ENCODE assay signal across 30 cellular contexts in genomic region chr17:9095390-9095789, GRCh38.
"Had no signal": no experiment of that assay in that cellular context is flagged by ENCODE, and none has a peak within 500 bp of the region (broad histone marks: within the 10 kb centered on the region; RNA-seq: fewer than 3 reads in every experiment).

No MANE protein-coding gene starts in this region.

- DNase-seq: activated B cell treated with CpG ODN at 0.5 μM for 24 hours; activated CD4-positive, alpha-beta T cell treated with anti-CD3 and anti-CD28 coated beads for 4 hours; activated CD4-positive, alpha-beta T cell treated with anti-CD3 and anti-CD28 coated beads, Interleukin-2, amount 50 U/mL, for 1 hour; activated CD4-positive, CD25-positive, alpha-beta regulatory T cell treated with anti-CD3 and anti-CD28 coated beads, Interleukin-2, amount 50 U/mL, for 72 hours; activated CD8-positive, alpha-beta T cell treated with anti-CD3 and anti-CD28 coated beads for 36 hours; activated gamma-delta T cell; activated naive CD4-positive, alpha-beta T cell treated with Interleukin-2 at 50 U/mL for 16 hours; activated naive CD8-positive, alpha-beta T cell treated with anti-CD3 and anti-CD28 coated beads, Interleukin-2, amount 10 ng/mL, durations not matched to agents 7 days and 5 days; activated T-cell treated with anti-CD3 and anti-CD28 coated beads, Interleukin-2, amount 50 U/mL, for 1 hour; adrenal gland; body of pancreas; MM.1S; MV-4-11; NCI-H1092; NCI-H1436 treated with DMSO at 0.1 percent for 48 hours; NCI-H1694 treated with DMSO at 0.1 percent for 48 hours; NCI-H2029; NCI-H345; NCI-H524 treated with DMSO at 0.1 percent for 48 hours; SHP77; SJCRH30; SK-N-SH; T-helper 1 cell; T-helper 2 cell; T-helper 9 cell had no signal

- H3K36me3 ChIP-seq: adrenal gland, breast epithelium, SJCRH30 had no signal

- FAIRE-seq: astrocyte had no signal

- H3K4me3 ChIP-seq: adrenal gland, body of pancreas, breast epithelium, SJCRH30 had no signal

- H3K4me2 ChIP-seq: KMS-11, SK-N-SH had no signal

- H3K4me1 ChIP-seq: adrenal gland, breast epithelium, SJCRH30 had no signal

- H3K9me3 ChIP-seq: adrenal gland, body of pancreas, breast epithelium, SJCRH30, SK-N-SH had no signal

- H3K9ac ChIP-seq: KMS-11, SK-N-SH had no signal

- H3K27ac ChIP-seq: adrenal gland, body of pancreas, breast epithelium, KMS-11, SJCRH30, VCaP had no signal

- H3K27me3 ChIP-seq: adrenal gland, body of pancreas, breast epithelium, SJCRH30 had no signal

- ATAC-seq: activated CD8-positive, alpha-beta T cell treated with anti-CD3 and anti-CD28 coated beads for 36 hours; body of pancreas; Panc1 had no signal
